ENCODE assay signal across 1 cellular context in the genomic region with DNA sequence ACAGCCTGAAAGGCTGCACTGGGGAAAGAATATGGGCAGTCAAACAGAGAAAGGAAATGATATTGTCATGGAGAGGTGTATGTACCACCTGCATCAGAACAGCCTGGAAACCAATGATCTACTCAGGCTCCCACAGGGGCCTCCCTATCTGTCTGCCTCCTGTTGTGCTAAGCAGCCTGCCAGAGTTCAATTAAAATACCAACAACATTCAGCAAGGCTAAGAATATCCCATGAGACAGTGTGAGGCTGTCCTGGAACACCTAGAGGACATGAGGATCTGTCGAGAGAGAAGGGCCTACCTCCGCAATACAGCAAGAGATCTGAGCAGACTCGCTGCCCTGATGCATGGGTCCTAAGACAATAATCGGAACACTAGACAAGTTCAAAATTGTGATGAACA.
TF ChIP-seq lines count a peak whose summit lies in the region.

No MANE protein-coding gene starts in this region.

TF ChIP-seq in A549, 52 proteins besides CTCF, POLR2A, EP300 and RAD21 (continued from another document):
- TF ChIP-seq JUN (IDR thresholded peaks at IDR 0.05) (no peak), ZFP36 (IDR thresholded peaks at IDR 0.05; ENCODE audit: borderline replicate concordance, partially characterized antibody) (no peak), ZC3H11A (IDR thresholded peaks at IDR 0.05) (no peak), CEBPB (IDR thresholded peaks at IDR 0.05) (no peak), FOXS1 (CRISPR knock-in tag; IDR thresholded peaks at IDR 0.05) (no peak), HEYL (CRISPR knock-in tag; IDR thresholded peaks at IDR 0.05) (no peak), NFE2L2 (conservative IDR thresholded peaks at IDR 0.05; ENCODE audit: low read length) (no peak)
- TF ChIP-seq, protein P1, sequence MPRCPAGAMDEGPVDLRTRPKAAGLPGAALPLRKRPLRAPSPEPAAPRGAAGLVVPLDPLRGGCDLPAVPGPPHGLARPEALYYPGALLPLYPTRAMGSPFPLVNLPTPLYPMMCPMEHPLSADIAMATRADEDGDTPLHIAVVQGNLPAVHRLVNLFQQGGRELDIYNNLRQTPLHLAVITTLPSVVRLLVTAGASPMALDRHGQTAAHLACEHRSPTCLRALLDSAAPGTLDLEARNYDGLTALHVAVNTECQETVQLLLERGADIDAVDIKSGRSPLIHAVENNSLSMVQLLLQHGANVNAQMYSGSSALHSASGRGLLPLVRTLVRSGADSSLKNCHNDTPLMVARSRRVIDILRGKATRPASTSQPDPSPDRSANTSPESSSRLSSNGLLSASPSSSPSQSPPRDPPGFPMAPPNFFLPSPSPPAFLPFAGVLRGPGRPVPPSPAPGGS (IDR thresholded peaks at IDR 0.05): no peak
- TF ChIP-seq, protein P2, sequence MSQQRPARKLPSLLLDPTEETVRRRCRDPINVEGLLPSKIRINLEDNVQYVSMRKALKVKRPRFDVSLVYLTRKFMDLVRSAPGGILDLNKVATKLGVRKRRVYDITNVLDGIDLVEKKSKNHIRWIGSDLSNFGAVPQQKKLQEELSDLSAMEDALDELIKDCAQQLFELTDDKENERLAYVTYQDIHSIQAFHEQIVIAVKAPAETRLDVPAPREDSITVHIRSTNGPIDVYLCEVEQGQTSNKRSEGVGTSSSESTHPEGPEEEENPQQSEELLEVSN (IDR thresholded peaks at IDR 0.05; ENCODE audit: borderline replicate concordance, low read depth): no peak
- TF ChIP-seq, protein P3, sequence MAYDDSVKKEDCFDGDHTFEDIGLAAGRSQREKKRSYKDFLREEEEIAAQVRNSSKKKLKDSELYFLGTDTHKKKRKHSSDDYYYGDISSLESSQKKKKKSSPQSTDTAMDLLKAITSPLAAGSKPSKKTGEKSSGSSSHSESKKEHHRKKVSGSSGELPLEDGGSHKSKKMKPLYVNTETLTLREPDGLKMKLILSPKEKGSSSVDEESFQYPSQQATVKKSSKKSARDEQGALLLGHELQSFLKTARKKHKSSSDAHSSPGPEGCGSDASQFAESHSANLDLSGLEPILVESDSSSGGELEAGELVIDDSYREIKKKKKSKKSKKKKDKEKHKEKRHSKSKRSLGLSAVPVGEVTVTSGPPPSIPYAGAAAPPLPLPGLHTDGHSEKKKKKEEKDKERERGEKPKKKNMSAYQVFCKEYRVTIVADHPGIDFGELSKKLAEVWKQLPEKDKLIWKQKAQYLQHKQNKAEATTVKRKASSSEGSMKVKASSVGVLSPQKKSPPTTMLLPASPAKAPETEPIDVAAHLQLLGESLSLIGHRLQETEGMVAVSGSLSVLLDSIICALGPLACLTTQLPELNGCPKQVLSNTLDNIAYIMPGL (CRISPR knock-in tag; IDR thresholded peaks at IDR 0.05; ENCODE audit: borderline replicate concordance): no peak
